2 cellular contexts compared by ENCODE assay signal in the genomic region with DNA sequence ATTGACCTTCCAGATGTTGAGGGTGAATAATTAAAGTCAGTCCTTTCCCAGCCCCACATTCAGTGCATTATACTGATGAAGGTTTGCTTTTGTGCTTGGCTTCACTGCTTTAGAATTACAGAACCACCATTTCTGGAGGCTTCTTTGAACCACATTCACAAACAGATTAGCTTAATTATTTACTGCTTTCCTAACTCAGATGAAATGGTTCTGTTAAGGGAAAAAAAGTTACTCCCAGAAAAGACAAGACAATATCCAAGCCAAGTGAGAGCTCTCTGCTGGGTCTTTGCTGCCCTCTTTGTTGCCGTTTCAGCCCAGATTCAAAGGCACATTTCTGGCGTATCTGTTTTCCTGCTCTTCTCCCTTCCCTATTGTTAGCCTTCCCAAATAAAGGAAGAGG.
TF ChIP-seq lines count a peak whose summit lies in the region.

No MANE protein-coding gene starts in this region.

TF ChIP-seq in H1, 55 proteins besides CTCF, POLR2A, EP300 and RAD21:
- TF ChIP-seq FOSL1 (IDR thresholded peaks at IDR 0.05; ENCODE audit: insufficient read depth, low read depth, low read length) (no peak), CTBP2 (IDR thresholded peaks at IDR 0.05; ENCODE audit: borderline replicate concordance, insufficient read depth, insufficient read length, low read length) (no peak), SP2 (IDR thresholded peaks at IDR 0.05; ENCODE audit: low read length) (no peak), SUZ12 (IDR thresholded peaks at IDR 0.05; ENCODE audit: low read length) (no peak), ATF3 (IDR thresholded peaks at IDR 0.05; ENCODE audit: insufficient read depth, low read depth, low read length) (no peak), BACH1 (IDR thresholded peaks at IDR 0.05; ENCODE audit: low read length) (no peak), ASH2L (IDR thresholded peaks at IDR 0.05; ENCODE audit: low read length) (no peak), KDM4A (IDR thresholded peaks at IDR 0.05; ENCODE audit: low read depth, low read length, severe bottlenecking) (no peak), RBBP5 (IDR thresholded peaks at IDR 0.05; ENCODE audit: borderline replicate concordance, low read depth, low read length) (no peak), ZNF274 (IDR thresholded peaks at IDR 0.05; ENCODE audit: borderline replicate concordance, extremely low read depth, low read length) (no peak), CBX5 (IDR thresholded peaks at IDR 0.05; ENCODE audit: low read depth, low read length) (no peak), JUN (IDR thresholded peaks at IDR 0.05; ENCODE audit: low read depth, low read length) (no peak), TAF1 (IDR thresholded peaks at IDR 0.05; ENCODE audit: low read depth, low read length) (no peak), HDAC6 (IDR thresholded peaks at IDR 0.05; ENCODE audit: low read depth, low read length) (no peak), GTF2F1 (IDR thresholded peaks at IDR 0.05; ENCODE audit: borderline replicate concordance, low read depth, low read length) (no peak)
TF ChIP-seq in H1: peak in this region for 0.

TF ChIP-seq in HepG2, 621 proteins besides CTCF, POLR2A, EP300 and RAD21:
- no peak for TF ChIP-seq AHDC1 (CRISPR knock-in tag; IDR thresholded peaks at IDR 0.05; ENCODE audit: borderline replicate concordance)
- no peak for TF ChIP-seq E2F5 (CRISPR knock-in tag; conservative IDR thresholded peaks at IDR 0.05)
- TF ChIP-seq ZNF564 (CRISPR knock-in tag; IDR thresholded peaks at IDR 0.05) = no peak
- TF ChIP-seq PATZ1 (CRISPR knock-in tag; IDR thresholded peaks at IDR 0.05) = no peak
- no peak for TF ChIP-seq FOXJ3 (CRISPR knock-in tag; IDR thresholded peaks at IDR 0.05; ENCODE audit: borderline replicate concordance)
- TF ChIP-seq, protein P1, sequence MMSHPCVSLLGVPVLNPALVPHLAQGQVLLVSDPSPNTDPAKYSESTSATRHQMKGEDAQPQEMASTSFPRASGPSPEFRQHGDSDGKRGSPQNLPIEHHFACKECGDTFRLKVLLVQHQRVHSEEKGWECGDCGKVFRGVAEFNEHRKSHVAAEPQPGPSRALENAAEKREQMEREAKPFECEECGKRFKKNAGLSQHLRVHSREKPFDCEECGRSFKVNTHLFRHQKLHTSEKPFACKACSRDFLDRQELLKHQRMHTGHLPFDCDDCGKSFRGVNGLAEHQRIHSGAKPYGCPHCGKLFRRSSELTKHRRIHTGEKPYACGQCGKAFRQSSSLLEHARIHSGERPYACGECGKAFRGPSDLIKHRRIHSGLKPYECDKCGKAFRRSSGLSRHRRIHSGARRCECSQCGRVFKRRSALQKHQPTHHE (CRISPR knock-in tag; IDR thresholded peaks at IDR 0.05; ENCODE audit: borderline replicate concordance) = no peak
- TF ChIP-seq STAT6 (CRISPR knock-in tag; IDR thresholded peaks at IDR 0.05; ENCODE audit: borderline replicate concordance) = no peak
- no peak for TF ChIP-seq CREM (IDR thresholded peaks at IDR 0.05)
- no peak for TF ChIP-seq CREM (CRISPR knock-in tag; IDR thresholded peaks at IDR 0.05)
- TF ChIP-seq DNMT1 (CRISPR knock-in tag; IDR thresholded peaks at IDR 0.05) = no peak
- TF ChIP-seq RBFOX2 (IDR thresholded peaks at IDR 0.05; ENCODE audit: low read depth, low read length) = no peak
- no peak for TF ChIP-seq KDM6A (CRISPR knock-in tag; IDR thresholded peaks at IDR 0.05; ENCODE audit: low read depth)
- no peak for TF ChIP-seq GZF1 (CRISPR knock-in tag; IDR thresholded peaks at IDR 0.05)
- no peak for TF ChIP-seq ZSCAN21 (CRISPR knock-in tag; IDR thresholded peaks at IDR 0.05; ENCODE audit: borderline replicate concordance)
- TF ChIP-seq, protein P2, sequence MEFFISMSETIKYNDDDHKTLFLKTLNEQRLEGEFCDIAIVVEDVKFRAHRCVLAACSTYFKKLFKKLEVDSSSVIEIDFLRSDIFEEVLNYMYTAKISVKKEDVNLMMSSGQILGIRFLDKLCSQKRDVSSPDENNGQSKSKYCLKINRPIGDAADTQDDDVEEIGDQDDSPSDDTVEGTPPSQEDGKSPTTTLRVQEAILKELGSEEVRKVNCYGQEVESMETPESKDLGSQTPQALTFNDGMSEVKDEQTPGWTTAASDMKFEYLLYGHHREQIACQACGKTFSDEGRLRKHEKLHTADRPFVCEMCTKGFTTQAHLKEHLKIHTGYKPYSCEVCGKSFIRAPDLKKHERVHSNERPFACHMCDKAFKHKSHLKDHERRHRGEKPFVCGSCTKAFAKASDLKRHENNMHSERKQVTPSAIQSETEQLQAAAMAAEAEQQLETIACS (CRISPR knock-in tag; IDR thresholded peaks at IDR 0.05) = no peak
- no peak for TF ChIP-seq ZNF326 (CRISPR knock-in tag; IDR thresholded peaks at IDR 0.05; ENCODE audit: borderline replicate concordance)
- no peak for TF ChIP-seq MBNL3 (CRISPR knock-in tag; conservative IDR thresholded peaks at IDR 0.05)
- TF ChIP-seq ETV5 (CRISPR knock-in tag; IDR thresholded peaks at IDR 0.05; ENCODE audit: borderline replicate concordance) = no peak
- TF ChIP-seq HMGA1 (CRISPR knock-in tag; conservative IDR thresholded peaks at IDR 0.05) = no peak
